In the genomic region with DNA sequence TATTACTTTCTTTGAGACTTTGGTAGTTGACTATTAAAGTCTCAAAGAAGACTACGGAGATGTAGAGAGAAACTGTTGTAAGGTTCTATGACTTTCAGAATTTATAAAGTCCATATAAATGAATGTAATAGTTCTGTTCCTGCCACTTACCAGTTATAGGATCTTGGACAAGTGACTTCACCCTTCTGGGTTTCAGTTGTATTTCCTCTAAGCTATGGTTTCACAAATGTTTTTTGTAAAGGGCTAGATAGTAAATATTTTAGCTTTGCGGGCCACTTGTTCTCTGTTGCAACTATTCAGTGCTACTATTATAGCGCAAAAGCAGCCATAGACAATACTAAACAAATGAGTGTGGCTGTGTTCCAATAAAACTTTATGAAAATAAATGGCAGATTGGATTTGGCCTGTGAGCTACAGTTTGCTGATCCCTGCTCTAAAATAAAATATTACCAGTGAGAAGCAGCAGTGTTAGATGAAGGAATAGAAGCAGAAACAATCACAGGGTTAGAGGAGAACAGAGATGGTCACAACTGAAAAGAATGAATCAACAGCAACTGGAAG, we compare ENCODE assay signal across 25 cellular contexts. TPM values are rescaled to one million over a fixed set of nuclear protein-coding genes. Genes with fewer than 3 reads are reported as not detected.
A peak's percentile ranks its signal among the peaks of the same experiment; 100 is the strongest.
DNase-seq lines count a peak whose midpoint lies in the region; ATAC-seq, FAIRE-seq and TF ChIP-seq lines count a peak whose summit lies in the region.
"Had no signal": no experiment of that assay in that cellular context is flagged by ENCODE, and none has a peak within 500 bp of the region (broad histone marks: within the 10 kb centered on the region; RNA-seq: fewer than 3 reads in every experiment).

No MANE protein-coding gene starts in this region.

- H3K79me2 ChIP-seq in K562 (ENCODE audit: control insufficient read depth, insufficient read depth, low read length) = peaks cover 6% of the 10 kb centered on the region; the same call in 1 of the 3 replicates

- FAIRE-seq in K562 (lab: Jason Lieb, UNC) = no peak
- FAIRE-seq: A549, GM12891, GM18507, H54 had no signal

- intact Hi-C loops in activated CD8-positive, alpha-beta T cell treated with anti-CD3 and anti-CD28 coated beads for 36 hours (cut with micrococcal nuclease) = no loop called here
- intact Hi-C loops in K562 (cut with micrococcal nuclease) = no loop called here

- H3K36me3 ChIP-seq in K562 (ENCODE audit: control insufficient read depth, insufficient read depth, low read length) = peaks cover 84% of the 10 kb centered on the region

- POLR2A ChIA-PET in activated CD8-positive, alpha-beta T cell treated with anti-CD3 and anti-CD28 coated beads for 36 hours (lab: Charles Lee) = interaction anchor here (0.6 kb wide), 1 partner anchor 69 kb away, joined by 3 read pairs; no protein-coding TSS in a partner anchor
- POLR2A ChIA-PET in activated CD8-positive, alpha-beta T cell treated with anti-CD3 and anti-CD28 coated beads, Interleukin-2, amount 10 ng/mL, durations not matched to agents 7 days and 5 days (lab: Charles Lee) = interaction anchor here (1.5 kb wide), 1 partner anchor 15 kb away, joined by 5 read pairs; a partner anchor contains a TSS
- POLR2A ChIA-PET in K562 (lab: Yijun Ruan, JAX) = interaction anchor here (0.5 to 1.5 kb wide), 3 partner anchors 9 to 272 kb away, joined by 3 to 5 read pairs (median 4); no protein-coding TSS in a partner anchor

- H2AFZ ChIP-seq in K562 (ENCODE audit: low read depth, low read length) = no peak overlapping the region

- DNase-seq in activated CD8-positive, alpha-beta T cell treated with anti-CD3 and anti-CD28 coated beads for 36 hours = no peak
- no peak for DNase-seq in activated CD8-positive, alpha-beta T cell treated with anti-CD3 and anti-CD28 coated beads, Interleukin-2, amount 10 ng/mL, durations not matched to agents 7 days and 5 days
- DNase-seq in stimulated activated naive CD8-positive, alpha-beta T cell treated with anti-CD3 and anti-CD28 coated beads, Interleukin-15, amount 100 ng/mL, for 72 hours = no peak
- no peak for DNase-seq in stimulated activated naive CD8-positive, alpha-beta T cell treated with anti-CD3 and anti-CD28 coated beads, Interleukin-15, Interleukin-2, amounts not matched to agents 100 U/mL and 50 U/mL, for 24 hours
- DNase-seq in K562 (ENCODE audit: extremely low read depth in 1 of 4, low spot score in 3 of 4) = no peak
- no peak for DNase-seq in NCI-H510A treated with DMSO at 0.1 percent for 48 hours (lab: John Stamatoyannopoulos, UW)
- no peak for DNase-seq in A172 (ENCODE audit: low spot score)
- DNase-seq: Calu3; CD4-positive, alpha-beta memory T cell; GF-D8; HFFc6; NCI-H1417; NCI-H187; NCI-H2227 treated with DMSO at 0.1 percent for 48 hours; NCI-H524; NCI-H82; PC-3; RPMI8226; SIG-M5 had no signal

- H3K27ac ChIP-seq in K562 (ENCODE audit: extremely low read depth, low read depth, low read length) = no peak overlapping the region
- H3K27ac ChIP-seq: A549, KMS-11 had no signal

- peaks cover 0 to 12% of the 10 kb centered on the region in 2 experiments; a peak in 2 of 5 replicates for H3K4me1 ChIP-seq in K562 (replicated peaks in 1 of 2; ENCODE audit: control insufficient read depth in 2 of 2, insufficient read depth in 2 of 2, low read length in 2 of 2)
- H3K4me1 ChIP-seq: A549 had no signal

- H3K9me3 ChIP-seq in K562 (replicated peaks; ENCODE audit: control insufficient read depth, insufficient read depth, low read depth, low read length) = no peaks in the 10 kb centered on the region
- H3K9me3 ChIP-seq: A549 had no signal

- no peaks in the 10 kb centered on the region for H3K9me3 Mint-ChIP-seq in activated CD8-positive, alpha-beta T cell treated with anti-CD3 and anti-CD28 coated beads for 36 hours
- H3K9me3 Mint-ChIP-seq in activated CD8-positive, alpha-beta T cell treated with anti-CD3 and anti-CD28 coated beads, Interleukin-2, amount 10 ng/mL, durations not matched to agents 7 days and 5 days (ENCODE audit: insufficient read depth) = no peaks in the 10 kb centered on the region
- H3K9me3 Mint-ChIP-seq in stimulated activated naive CD8-positive, alpha-beta T cell treated with anti-CD3 and anti-CD28 coated beads, Interleukin-15, amount 100 ng/mL, for 72 hours = no peaks in the 10 kb centered on the region
- H3K9me3 Mint-ChIP-seq: CD4-positive, alpha-beta memory T cell; HFFc6 had no signal

- TF ChIP-seq EP300 in K562 (IDR thresholded peaks at IDR 0.05; ENCODE audit: low read length) = no peak

- ATAC-seq in activated CD8-positive, alpha-beta T cell treated with anti-CD3 and anti-CD28 coated beads for 36 hours = no peak
- no peak for ATAC-seq in activated CD8-positive, alpha-beta T cell treated with anti-CD3 and anti-CD28 coated beads, Interleukin-2, amount 10 ng/mL, durations not matched to agents 7 days and 5 days
- no peak for ATAC-seq in stimulated activated naive CD8-positive, alpha-beta T cell treated with anti-CD3 and anti-CD28 coated beads, Interleukin-15, amount 100 ng/mL, for 72 hours
- ATAC-seq in stimulated activated naive CD8-positive, alpha-beta T cell treated with anti-CD3 and anti-CD28 coated beads, Interleukin-15, Interleukin-2, amounts not matched to agents 100 U/mL and 50 U/mL, for 24 hours = no peak
- no peak for ATAC-seq in K562
- ATAC-seq: A549, PC-3 had no signal

- H3K4me3 Mint-ChIP-seq in activated CD8-positive, alpha-beta T cell treated with anti-CD3 and anti-CD28 coated beads for 36 hours = no peak overlapping the region
- H3K4me3 Mint-ChIP-seq in activated CD8-positive, alpha-beta T cell treated with anti-CD3 and anti-CD28 coated beads, Interleukin-2, amount 10 ng/mL, durations not matched to agents 7 days and 5 days = no peak overlapping the region
- no peak overlapping the region for H3K4me3 Mint-ChIP-seq in stimulated activated naive CD8-positive, alpha-beta T cell treated with anti-CD3 and anti-CD28 coated beads, Interleukin-15, amount 100 ng/mL, for 72 hours
- H3K4me3 Mint-ChIP-seq: CD4-positive, alpha-beta memory T cell; HFFc6 had no signal

- no TSS peak for BruUV-seq in K562 (replicated peaks; lab: Mats Ljungman, UMichigan)

- TF ChIP-seq POLR2A in K562 (conservative IDR thresholded peaks at IDR 0.05) = no peak

- no peaks in the 10 kb centered on the region for H4K20me1 ChIP-seq in K562 (replicated peaks; ENCODE audit: control insufficient read depth, insufficient read depth, low read length)

- peaks cover 46% of the 10 kb centered on the region for H3K36me3 Mint-ChIP-seq in activated CD8-positive, alpha-beta T cell treated with anti-CD3 and anti-CD28 coated beads for 36 hours (ENCODE audit: low read depth)
- H3K36me3 Mint-ChIP-seq in activated CD8-positive, alpha-beta T cell treated with anti-CD3 and anti-CD28 coated beads, Interleukin-2, amount 10 ng/mL, durations not matched to agents 7 days and 5 days (ENCODE audit: low read depth) = peaks cover 49% of the 10 kb centered on the region

- in situ Hi-C loops in K562 (cut with MboI) = no loop called here

- no peak overlapping the region for H3K4me3 ChIP-seq in K562
- H3K4me3 ChIP-seq: A549 had no signal

- H3K27ac Mint-ChIP-seq in activated CD8-positive, alpha-beta T cell treated with anti-CD3 and anti-CD28 coated beads for 36 hours = peak overlapping the region; percentile 60
- no peak overlapping the region for H3K27ac Mint-ChIP-seq in activated CD8-positive, alpha-beta T cell treated with anti-CD3 and anti-CD28 coated beads, Interleukin-2, amount 10 ng/mL, durations not matched to agents 7 days and 5 days
- H3K27ac Mint-ChIP-seq in stimulated activated naive CD8-positive, alpha-beta T cell treated with anti-CD3 and anti-CD28 coated beads, Interleukin-15, amount 100 ng/mL, for 72 hours = peak overlapping the region; percentile 51 to 79
- H3K27ac Mint-ChIP-seq: HFFc6 had no signal

- no peak overlapping the region for H3K4me2 ChIP-seq in K562 (ENCODE audit: insufficient read depth, low read length)
- H3K4me2 ChIP-seq: A549, KMS-11 had no signal

- H3K4me1 Mint-ChIP-seq in activated CD8-positive, alpha-beta T cell treated with anti-CD3 and anti-CD28 coated beads for 36 hours (ENCODE audit: low read depth) = peaks cover 20% of the 10 kb centered on the region
- H3K4me1 Mint-ChIP-seq in activated CD8-positive, alpha-beta T cell treated with anti-CD3 and anti-CD28 coated beads, Interleukin-2, amount 10 ng/mL, durations not matched to agents 7 days and 5 days (ENCODE audit: low read depth) = no peaks in the 10 kb centered on the region
- H3K4me1 Mint-ChIP-seq in stimulated activated naive CD8-positive, alpha-beta T cell treated with anti-CD3 and anti-CD28 coated beads, Interleukin-15, amount 100 ng/mL, for 72 hours = peaks cover 21% of the 10 kb centered on the region

- TF ChIP-seq CTCF in activated CD8-positive, alpha-beta T cell treated with anti-CD3 and anti-CD28 coated beads for 36 hours (IDR thresholded peaks at IDR 0.05) = no peak
- TF ChIP-seq CTCF in K562 (IDR thresholded peaks at IDR 0.05 in 2 of 3, conservative IDR thresholded peaks at IDR 0.05 in 1 of 3; ENCODE audit: insufficient read depth in 2 of 3, low read depth in 1 of 3, low read length in 3 of 3) = no peak

- CTCF ChIA-PET in activated CD8-positive, alpha-beta T cell treated with anti-CD3 and anti-CD28 coated beads for 36 hours (lab: Charles Lee) = interaction anchor here (1.2 to 1.7 kb wide), 4 partner anchors 43 to 129 kb away, joined by 4 to 8 read pairs (median 6); no protein-coding TSS in a partner anchor
- CTCF ChIA-PET in activated CD8-positive, alpha-beta T cell treated with anti-CD3 and anti-CD28 coated beads, Interleukin-2, amount 10 ng/mL, durations not matched to agents 7 days and 5 days (lab: Charles Lee) = interaction anchor here (1.1 to 2.5 kb wide), 5 partner anchors 9 to 129 kb away, joined by 3 to 9 read pairs (median 7); no protein-coding TSS in a partner anchor
- CTCF ChIA-PET in K562 (lab: Yijun Ruan, JAX; ENCODE audit: low intra/inter-chr PET ratio) = no interaction called here

- TF ChIP-seq RAD21 in K562 (CRISPR knock-in tag; conservative IDR thresholded peaks at IDR 0.05 in 1 of 2, IDR thresholded peaks at IDR 0.05 in 1 of 2) = no peak

- H3K9ac ChIP-seq in K562 (ENCODE audit: insufficient read depth in 1 of 2, low read depth in 2 of 2, low read length in 2 of 2) = no peak overlapping the region
- H3K9ac ChIP-seq: KMS-11 had no signal

- no peaks in the 10 kb centered on the region for H3K9me1 ChIP-seq in K562 (ENCODE audit: control insufficient read depth, insufficient read depth, low read length)

- no peaks in the 10 kb centered on the region for H3K27me3 Mint-ChIP-seq in activated CD8-positive, alpha-beta T cell treated with anti-CD3 and anti-CD28 coated beads for 36 hours
- no peaks in the 10 kb centered on the region for H3K27me3 Mint-ChIP-seq in activated CD8-positive, alpha-beta T cell treated with anti-CD3 and anti-CD28 coated beads, Interleukin-2, amount 10 ng/mL, durations not matched to agents 7 days and 5 days (ENCODE audit: low read depth)
- H3K27me3 Mint-ChIP-seq in stimulated activated naive CD8-positive, alpha-beta T cell treated with anti-CD3 and anti-CD28 coated beads, Interleukin-15, amount 100 ng/mL, for 72 hours = no peaks in the 10 kb centered on the region
- H3K27me3 Mint-ChIP-seq: CD4-positive, alpha-beta memory T cell had no signal

- 100% methylated on average over 3 of the region's 3 CpGs for WGBS in K562 (ENCODE audit: insufficient coverage, low coverage, missing lambda C conversion rate)

- H3K27me3 ChIP-seq in K562 (ENCODE audit: control insufficient read depth in 2 of 2, insufficient read depth in 2 of 2, low read length in 2 of 2) = no peaks in the 10 kb centered on the region

RNA-seq across cellular contexts. Expression of a gene that starts 14.7 kb away (rescaled TPM):
- total RNA-seq in activated CD8-positive, alpha-beta T cell treated with anti-CD3 and anti-CD28 coated beads for 36 hours = 10 to 100 TPM; 20.1 to 21.2 TPM
- total RNA-seq in activated CD8-positive, alpha-beta T cell treated with anti-CD3 and anti-CD28 coated beads, Interleukin-2, amount 10 ng/mL, durations not matched to agents 7 days and 5 days = 10 to 100 TPM; 28.9 to 29.8 TPM
- 31.5 and 69.9 TPM in 2 replicates for total RNA-seq in K562 (2011; cell fraction: chromatin; rRNA removed; ENCODE audit: low replicate concordance)
- 36.2 and 41.8 TPM in 2 replicates for total RNA-seq in K562 (2011; cell fraction: nucleolus; rRNA removed)
- 53.6 and 61.9 TPM in 2 replicates for total RNA-seq in K562 (2011; cell fraction: nucleoplasm; rRNA removed)
- 45.0 and 45.6 TPM in 2 replicates for total RNA-seq in K562 (2014; rRNA removed)
- 74.4 and 86.4 TPM in 2 replicates for total RNA-seq in K562 (2014; rRNA removed; fragmentation: Illumina TruSeq; extraction: Trizol)
- 62.7 and 68.8 TPM in 2 replicates for total RNA-seq in K562 (2015; rRNA removed; fragmentation: Illumina TruSeq; extraction: Trizol)
- total RNA-seq in K562 (2021) = 51.2 and 53.3 TPM in 2 replicates
- 28.1 and 30.7 TPM in 2 replicates for polyA plus RNA-seq in K562 (2011; rRNA removed)
- polyA plus RNA-seq in K562 (2011; cell fraction: cytosol; rRNA removed) = 6.8 and 14.9 TPM in 2 replicates
- polyA plus RNA-seq in K562 (2011; cell fraction: nucleus; rRNA removed) = 7.0 and 8.9 TPM in 2 replicates
- polyA plus RNA-seq in K562 (2012) = 22.3 and 37.2 TPM in 2 replicates
- polyA plus RNA-seq in K562 (2014; fragmentation: Illumina TruSeq; extraction: Trizol) = 53.2 and 64.3 TPM in 2 replicates
- 10 to 100 TPM; 73.5 to 75.9 TPM for polyA plus RNA-seq in K562 (2014; fragmentation: Nextera tagmentation; extraction: Ambion mirVana)
- 39.0 and 39.1 TPM in 2 replicates for polyA plus RNA-seq in K562 (2014; rRNA removed)
- 41.5 and 48.6 TPM in 2 replicates for polyA minus RNA-seq in K562 (2011; rRNA and poly(A)+ RNA removed)
- 33.5 and 34.7 TPM in 2 replicates for polyA minus RNA-seq in K562 (2011; cell fraction: cytosol; rRNA and poly(A)+ RNA removed)
- 9.4 and 16.2 TPM in 2 replicates for polyA minus RNA-seq in K562 (2011; cell fraction: nucleus; rRNA and poly(A)+ RNA removed)
- total RNA-seq in A172 (2014; rRNA removed; shearing (Covaris generic)) = 86.7 and 131 TPM in 2 replicates

RNA-seq across cellular contexts. Expression of a gene that starts 25.0 kb away (rescaled TPM):
- not detected for total RNA-seq in activated CD8-positive, alpha-beta T cell treated with anti-CD3 and anti-CD28 coated beads for 36 hours
- not detected for total RNA-seq in activated CD8-positive, alpha-beta T cell treated with anti-CD3 and anti-CD28 coated beads, Interleukin-2, amount 10 ng/mL, durations not matched to agents 7 days and 5 days
- not detected in 2 replicates for total RNA-seq in K562 (2011; cell fraction: chromatin; rRNA removed; ENCODE audit: low replicate concordance)
- not detected in 2 replicates for total RNA-seq in K562 (2011; cell fraction: nucleolus; rRNA removed)
- not detected in 2 replicates for total RNA-seq in K562 (2011; cell fraction: nucleoplasm; rRNA removed)
- total RNA-seq in K562 (2014; rRNA removed) (not detected in 2 replicates), K562 (2014; rRNA removed; fragmentation: Illumina TruSeq; extraction: Trizol) (not detected in 2 replicates), K562 (2015; rRNA removed; fragmentation: Illumina TruSeq; extraction: Trizol) (not detected in 2 replicates), K562 (2021) (not detected in 2 replicates)
- polyA plus RNA-seq in K562 (2011; rRNA removed) (not detected in 2 replicates), K562 (2014; fragmentation: Illumina TruSeq; extraction: Trizol) (not detected in 2 replicates), K562 (2014; fragmentation: Nextera tagmentation; extraction: Ambion mirVana) (not detected), K562 (2014; rRNA removed) (not detected in 2 replicates)
- not detected in 2 replicates for polyA plus RNA-seq in K562 (2011; cell fraction: cytosol; rRNA removed)
- polyA plus RNA-seq in K562 (2011; cell fraction: nucleus; rRNA removed) = not detected in 2 replicates
- not detected in 2 replicates for polyA plus RNA-seq in K562 (2012)
- not detected in 2 replicates for polyA minus RNA-seq in K562 (2011; rRNA and poly(A)+ RNA removed)
- polyA minus RNA-seq in K562 (2011; cell fraction: cytosol; rRNA and poly(A)+ RNA removed) = not detected in 2 replicates
- not detected in 2 replicates for polyA minus RNA-seq in K562 (2011; cell fraction: nucleus; rRNA and poly(A)+ RNA removed)
- not detected in 2 replicates for total RNA-seq in A172 (2014; rRNA removed; shearing (Covaris generic))
- total RNA-seq: Calu3, HFFc6, PC-3 had no signal
- polyA plus RNA-seq: A549; BJ; CD4-positive, alpha-beta memory T cell had no signal

RNA-seq across cellular contexts. Expression of a gene that starts 44.4 kb away (rescaled TPM):
- total RNA-seq in activated CD8-positive, alpha-beta T cell treated with anti-CD3 and anti-CD28 coated beads for 36 hours = 1 to 10 TPM; 4.3 to 5.4 TPM
- 1 to 10 TPM; 2.4 to 2.5 TPM for total RNA-seq in activated CD8-positive, alpha-beta T cell treated with anti-CD3 and anti-CD28 coated beads, Interleukin-2, amount 10 ng/mL, durations not matched to agents 7 days and 5 days
- 0.58 and 1.9 TPM in 2 replicates for total RNA-seq in K562 (2011; cell fraction: chromatin; rRNA removed; ENCODE audit: low replicate concordance)
- 0.53 and 1.3 TPM in 2 replicates for total RNA-seq in K562 (2011; cell fraction: nucleolus; rRNA removed)
- 0.73 and 1.1 TPM in 2 replicates for total RNA-seq in K562 (2011; cell fraction: nucleoplasm; rRNA removed)
- total RNA-seq in K562 (2014; rRNA removed) (0.90 and 0.95 TPM in 2 replicates), K562 (2014; rRNA removed; fragmentation: Illumina TruSeq; extraction: Trizol) (0.06 and 0.15 TPM in 2 replicates), K562 (2015; rRNA removed; fragmentation: Illumina TruSeq; extraction: Trizol) (0.60 and 0.72 TPM in 2 replicates), K562 (2021) (0.47 and 0.72 TPM in 2 replicates)
- polyA plus RNA-seq in K562 (2011; rRNA removed) (0.31 and 0.45 TPM in 2 replicates), K562 (2014; fragmentation: Illumina TruSeq; extraction: Trizol) (0.24 and 0.54 TPM in 2 replicates), K562 (2014; fragmentation: Nextera tagmentation; extraction: Ambion mirVana) (under 1 TPM; 0.03 TPM), K562 (2014; rRNA removed) (1.5 and 2.2 TPM in 2 replicates)
- 0.46 and 0.47 TPM in 2 replicates for polyA plus RNA-seq in K562 (2011; cell fraction: cytosol; rRNA removed)
- polyA plus RNA-seq in K562 (2011; cell fraction: nucleus; rRNA removed) = 3.7 and 4.4 TPM in 2 replicates
- 0.78 and 3.8 TPM in 2 replicates for polyA plus RNA-seq in K562 (2012)
- 0.11 and 0.30 TPM in 2 replicates for polyA minus RNA-seq in K562 (2011; rRNA and poly(A)+ RNA removed)
- 1.6 TPM in 1 of 2 replicates, not detected in the other for polyA minus RNA-seq in K562 (2011; cell fraction: cytosol; rRNA and poly(A)+ RNA removed)
- 0.13 and 1.4 TPM in 2 replicates for polyA minus RNA-seq in K562 (2011; cell fraction: nucleus; rRNA and poly(A)+ RNA removed)
- 0.67 and 0.90 TPM in 2 replicates for total RNA-seq in A172 (2014; rRNA removed; shearing (Covaris generic))
